In genomic region chr3:187011915-187012314, GRCh38 we compare ENCODE assay signal across 8 cellular contexts.
DNase-seq lines count a peak whose midpoint lies in the region; ATAC-seq and TF ChIP-seq lines count a peak whose summit lies in the region.

No MANE protein-coding gene starts in this region.

- no peak overlapping the region for H3K4me3 Mint-ChIP-seq in activated CD4-positive, alpha-beta memory T cell treated with anti-CD3 and anti-CD28 coated beads for 36 hours
- no peak overlapping the region for H3K4me3 Mint-ChIP-seq in activated CD4-positive, alpha-beta memory T cell treated with anti-CD3 and anti-CD28 coated beads, Interleukin-2, amount 10 ng/mL, durations not matched to agents 7 days and 5 days
- peak overlapping the region; percentile 72 for H3K4me3 Mint-ChIP-seq in activated T-helper 17 cell treated with anti-CD3 and anti-CD28 coated beads, Interleukin-2, amount 50 U/mL, for 72 hours
- peak overlapping the region; percentile 69 to 74 for H3K4me3 Mint-ChIP-seq in stimulated activated naive CD8-positive, alpha-beta T cell treated with anti-CD3 and anti-CD28 coated beads, Interleukin-15, amount 100 ng/mL, for 72 hours

- CTCF ChIA-PET in activated CD4-positive, alpha-beta memory T cell treated with anti-CD3 and anti-CD28 coated beads for 36 hours (lab: Charles Lee) = interaction anchor here (0.9 to 1.1 kb wide), 2 partner anchors 15 to 76 kb away, joined by 3 read pairs; no protein-coding TSS in a partner anchor
- CTCF ChIA-PET in activated CD4-positive, alpha-beta memory T cell treated with anti-CD3 and anti-CD28 coated beads, Interleukin-2, amount 10 ng/mL, durations not matched to agents 7 days and 5 days (lab: Charles Lee) = interaction anchor here (1.1 kb wide), 1 partner anchor 127 kb away, joined by 3 read pairs; the partner anchor contains the start of gene RPL39L

- peak; percentile 43 for ATAC-seq in HG03159 (IDR thresholded peaks at IDR 0.05; ENCODE audit: unreplicated experiment)
- no peak for ATAC-seq in activated T-helper 17 cell treated with anti-CD3 and anti-CD28 coated beads, Interleukin-2, amount 50 U/mL, for 72 hours (replicated peaks)
- no peak for ATAC-seq in stimulated activated naive CD8-positive, alpha-beta T cell treated with anti-CD3 and anti-CD28 coated beads, Interleukin-15, amount 100 ng/mL, for 72 hours
- ATAC-seq in omental fat pad (ENCODE audit: low FRiP score) = no peak

- no peak for TF ChIP-seq CTCF in omental fat pad (IDR thresholded peaks at IDR 0.05)

- no peaks in the 10 kb centered on the region for H3K27me3 Mint-ChIP-seq in activated CD4-positive, alpha-beta memory T cell treated with anti-CD3 and anti-CD28 coated beads for 36 hours
- no peaks in the 10 kb centered on the region for H3K27me3 Mint-ChIP-seq in activated CD4-positive, alpha-beta memory T cell treated with anti-CD3 and anti-CD28 coated beads, Interleukin-2, amount 10 ng/mL, durations not matched to agents 7 days and 5 days
- H3K27me3 Mint-ChIP-seq in activated T-helper 17 cell treated with anti-CD3 and anti-CD28 coated beads, Interleukin-2, amount 50 U/mL, for 72 hours = no peaks in the 10 kb centered on the region
- no peaks in the 10 kb centered on the region for H3K27me3 Mint-ChIP-seq in stimulated activated naive CD8-positive, alpha-beta T cell treated with anti-CD3 and anti-CD28 coated beads, Interleukin-15, amount 100 ng/mL, for 72 hours

- H3K27ac Mint-ChIP-seq in activated CD4-positive, alpha-beta memory T cell treated with anti-CD3 and anti-CD28 coated beads for 36 hours = peak overlapping the region; percentile 67
- no peak overlapping the region for H3K27ac Mint-ChIP-seq in activated CD4-positive, alpha-beta memory T cell treated with anti-CD3 and anti-CD28 coated beads, Interleukin-2, amount 10 ng/mL, durations not matched to agents 7 days and 5 days
- peak overlapping the region; percentile 73 for H3K27ac Mint-ChIP-seq in activated T-helper 17 cell treated with anti-CD3 and anti-CD28 coated beads, Interleukin-2, amount 50 U/mL, for 72 hours
- peak overlapping the region; percentile 93 for H3K27ac Mint-ChIP-seq in stimulated activated naive CD8-positive, alpha-beta T cell treated with anti-CD3 and anti-CD28 coated beads, Interleukin-15, amount 100 ng/mL, for 72 hours

- intact Hi-C loops in activated CD4-positive, alpha-beta memory T cell treated with anti-CD3 and anti-CD28 coated beads for 36 hours (cut with micrococcal nuclease) = no loop called here

- H3K9me3 Mint-ChIP-seq in activated CD4-positive, alpha-beta memory T cell treated with anti-CD3 and anti-CD28 coated beads for 36 hours = no peaks in the 10 kb centered on the region
- H3K9me3 Mint-ChIP-seq in activated CD4-positive, alpha-beta memory T cell treated with anti-CD3 and anti-CD28 coated beads, Interleukin-2, amount 10 ng/mL, durations not matched to agents 7 days and 5 days = peaks cover 3% of the 10 kb centered on the region
- H3K9me3 Mint-ChIP-seq in activated T-helper 17 cell treated with anti-CD3 and anti-CD28 coated beads, Interleukin-2, amount 50 U/mL, for 72 hours = peaks cover 6% of the 10 kb centered on the region
- H3K9me3 Mint-ChIP-seq in stimulated activated naive CD8-positive, alpha-beta T cell treated with anti-CD3 and anti-CD28 coated beads, Interleukin-15, amount 100 ng/mL, for 72 hours = peaks cover 6 to 9% of the 10 kb centered on the region in 2 donors

- peaks cover 43% of the 10 kb centered on the region for H3K36me3 Mint-ChIP-seq in activated CD4-positive, alpha-beta memory T cell treated with anti-CD3 and anti-CD28 coated beads for 36 hours
- peaks cover 60% of the 10 kb centered on the region for H3K36me3 Mint-ChIP-seq in activated CD4-positive, alpha-beta memory T cell treated with anti-CD3 and anti-CD28 coated beads, Interleukin-2, amount 10 ng/mL, durations not matched to agents 7 days and 5 days (ENCODE audit: low read depth)
- H3K36me3 Mint-ChIP-seq in activated T-helper 17 cell treated with anti-CD3 and anti-CD28 coated beads, Interleukin-2, amount 50 U/mL, for 72 hours (ENCODE audit: low read depth) = peaks cover 21% of the 10 kb centered on the region

- H3K4me1 Mint-ChIP-seq in activated CD4-positive, alpha-beta memory T cell treated with anti-CD3 and anti-CD28 coated beads for 36 hours (ENCODE audit: low read depth) = peaks cover 63% of the 10 kb centered on the region
- H3K4me1 Mint-ChIP-seq in activated CD4-positive, alpha-beta memory T cell treated with anti-CD3 and anti-CD28 coated beads, Interleukin-2, amount 10 ng/mL, durations not matched to agents 7 days and 5 days = peaks cover 56% of the 10 kb centered on the region
- peaks cover 43% of the 10 kb centered on the region for H3K4me1 Mint-ChIP-seq in activated T-helper 17 cell treated with anti-CD3 and anti-CD28 coated beads, Interleukin-2, amount 50 U/mL, for 72 hours
- peaks cover 60% of the 10 kb centered on the region for H3K4me1 Mint-ChIP-seq in stimulated activated naive CD8-positive, alpha-beta T cell treated with anti-CD3 and anti-CD28 coated beads, Interleukin-15, amount 100 ng/mL, for 72 hours

- DNase-seq in activated CD4-positive, alpha-beta memory T cell treated with anti-CD3 and anti-CD28 coated beads for 36 hours = no peak
- DNase-seq in activated CD4-positive, alpha-beta memory T cell treated with anti-CD3 and anti-CD28 coated beads, Interleukin-2, amount 10 ng/mL, durations not matched to agents 7 days and 5 days = no peak
- no peak for DNase-seq in stimulated activated naive CD8-positive, alpha-beta T cell treated with anti-CD3 and anti-CD28 coated beads, Interleukin-15, amount 100 ng/mL, for 72 hours
- DNase-seq in DMS 273 (lab: John Stamatoyannopoulos, UW; ENCODE audit: unreplicated experiment) = no peak
- DNase-seq in omental fat pad (ENCODE audit: low spot score) = no peak
- no peak for DNase-seq in A172 (ENCODE audit: low spot score)

- POLR2A ChIA-PET in activated CD4-positive, alpha-beta memory T cell treated with anti-CD3 and anti-CD28 coated beads for 36 hours (lab: Charles Lee) = interaction anchor here (0.6 kb wide), 1 partner anchor 59 kb away, joined by 4 read pairs; no protein-coding TSS in a partner anchor
- POLR2A ChIA-PET in activated CD4-positive, alpha-beta memory T cell treated with anti-CD3 and anti-CD28 coated beads, Interleukin-2, amount 10 ng/mL, durations not matched to agents 7 days and 5 days (lab: Charles Lee) = interaction anchor here (0.9 to 1.7 kb wide), 3 partner anchors 16 to 228 kb away, joined by 4 to 5 read pairs (median 4); partner anchors contain the start of gene EIF4A2

Comparison
In these comparisons a context has a peak if more than half of its experiments do, and no peak if none do; other contexts are left out.
1. H3K4me3 Mint-ChIP-seq: peak in activated T-helper 17 cell treated with anti-CD3 and anti-CD28 coated beads, Interleukin-2, amount 50 U/mL, for 72 hours (single experiment) and stimulated activated naive CD8-positive, alpha-beta T cell treated with anti-CD3 and anti-CD28 coated beads, Interleukin-15, amount 100 ng/mL, for 72 hours (2 of 2); none in activated CD4-positive, alpha-beta memory T cell treated with anti-CD3 and anti-CD28 coated beads for 36 hours (single experiment) and activated CD4-positive, alpha-beta memory T cell treated with anti-CD3 and anti-CD28 coated beads, Interleukin-2, amount 10 ng/mL, durations not matched to agents 7 days and 5 days (single experiment).